In genomic region chr14:94369766-94370523, GRCh38 we compare ENCODE assay signal across 6 cellular contexts. TPM values are rescaled to one million over a fixed set of nuclear protein-coding genes. Genes with fewer than 3 reads are reported as not detected.
"Had no signal": no experiment of that assay in that cellular context is flagged by ENCODE, and none has a peak within 500 bp of the region (broad histone marks: within the 10 kb centered on the region; RNA-seq: fewer than 3 reads in every experiment).

No MANE protein-coding gene starts in this region.

RNA-seq across cellular contexts. Expression of gene SERPINA2, which starts 3.4 kb away (rescaled TPM):
- total RNA-seq: LHCN-M2, MCF 10A, OCI-LY7, PC-3, SK-MEL-5 had no signal
- polyA plus RNA-seq: SK-N-SH had no signal

RNA-seq across cellular contexts. Expression of gene SERPINA1, which starts 18.5 kb away (rescaled TPM):
- total RNA-seq: LHCN-M2, OCI-LY7 had no signal

RNA-seq across cellular contexts. Expression of gene SERPINA6, which starts 46.8 kb away (rescaled TPM):
- total RNA-seq: LHCN-M2, MCF 10A, OCI-LY7, PC-3, SK-MEL-5 had no signal
